ENCODE assay signal across 8 cellular contexts in genomic region chr9:34125681-34126206, GRCh38. TPM values are rescaled to one million over a fixed set of nuclear protein-coding genes. Genes with fewer than 3 reads are reported as not detected.
DNase-seq lines count a peak whose midpoint lies in the region; ATAC-seq and TF ChIP-seq lines count a peak whose summit lies in the region.

No MANE protein-coding gene starts in this region.

- peak overlapping the region; percentile 90 to 92 for H3K27ac ChIP-seq in liver (ENCODE audit: low read depth in 1 of 2, low read length in 2 of 2)
- H3K27ac ChIP-seq in tibial artery = peak overlapping the region; percentile 82 to 86

- WGBS in liver = 4% methylated on average over 18 of the region's 18 CpGs

- H3K36me3 ChIP-seq in liver (ENCODE audit: control insufficient read depth in 4 of 4, insufficient read depth in 3 of 4, low read depth in 1 of 4, low read length in 3 of 4) (peaks cover 0 to 13% (median under 1%) of the 10 kb centered on the region in 4 donors), tibial artery (peaks cover 0 to 22% (median 0%) of the 10 kb centered on the region in 3 donors)

- H3K27me3 ChIP-seq in liver (ENCODE audit: control insufficient read depth in 4 of 4, insufficient read depth in 4 of 4, low read length in 3 of 4) (no peaks in the 10 kb centered on the region), tibial artery (no peaks in the 10 kb centered on the region)

- DNase-seq in NCI-H2227 (lab: John Stamatoyannopoulos, UW; ENCODE audit: unreplicated experiment) (peak; percentile 25), NCI-H2227 treated with DMSO at 0.1 percent for 48 hours (lab: John Stamatoyannopoulos, UW) (no peak), NB4 (ENCODE audit: low read depth) (peak; percentile 60), cardiac fibroblast (ENCODE audit: low read depth in 2 of 2) (peak; percentile 6 to 43), tibial artery (no peak)

- peaks cover 4 to 38% (median 22%) of the 10 kb centered on the region in 4 donors for H3K4me1 ChIP-seq in liver (ENCODE audit: control insufficient read depth in 4 of 4, insufficient read depth in 4 of 4, low read length in 3 of 4)
- H3K4me1 ChIP-seq in tibial artery = peaks cover 0 to 40% (median 18%) of the 10 kb centered on the region in 4 donors

- peak overlapping the region; percentile 94 for H3K4me3 ChIP-seq in NB4 (ENCODE audit: low read depth, low read length)
- peak overlapping the region; percentile 93 to 99 for H3K4me3 ChIP-seq in cardiac fibroblast (replicated peaks in 1 of 2; ENCODE audit: low read depth in 2 of 2, low read length in 2 of 2)
- H3K4me3 ChIP-seq in liver (ENCODE audit: low read depth in 1 of 3, low read length in 3 of 3) = peak overlapping the region; percentile 83 to 94 (median 87)
- peak overlapping the region; percentile 89 to 96 for H3K4me3 ChIP-seq in tibial artery

- TF ChIP-seq CTCF in NB4 (IDR thresholded peaks at IDR 0.05; ENCODE audit: low read depth, low read length) = no peak
- TF ChIP-seq CTCF in cardiac fibroblast (IDR thresholded peaks at IDR 0.05; ENCODE audit: low read depth, low read length) = peak; percentile 11
- no peak for TF ChIP-seq CTCF in liver (IDR thresholded peaks at IDR 0.05; ENCODE audit: low read depth, low read length, missing input control)
- TF ChIP-seq CTCF in tibial artery (IDR thresholded peaks at IDR 0.05) = no peak

- no peak for TF ChIP-seq RAD21 in liver (IDR thresholded peaks at IDR 0.05)

- H3K9me3 ChIP-seq in liver (ENCODE audit: control insufficient read depth in 4 of 4, low read length in 3 of 4) = no peaks in the 10 kb centered on the region
- H3K9me3 ChIP-seq in tibial artery = no peaks in the 10 kb centered on the region

- ATAC-seq in HG02610 (IDR thresholded peaks at IDR 0.05; ENCODE audit: unreplicated experiment) (no peak), HG03159 (IDR thresholded peaks at IDR 0.05; ENCODE audit: unreplicated experiment) (no peak)

- no peak for TF ChIP-seq POLR2A in NB4 (IDR thresholded peaks at IDR 0.05; ENCODE audit: extremely low read depth, insufficient read length)

- intact Hi-C loops in tibial artery (cut with DNase I; ENCODE audit: low total_unique reads) = loop anchor here (5.0 kb wide), 1 partner anchor 52 kb away; the partner anchor contains the start of gene UBAP1

- H3K9ac ChIP-seq in liver (ENCODE audit: low read depth in 1 of 2, low read length in 2 of 2) = peak overlapping the region; percentile 91 to 94

TF ChIP-seq in liver, 16 proteins besides CTCF, POLR2A, EP300 and RAD21:
- TF ChIP-seq JUND (IDR thresholded peaks at IDR 0.05) (no peak), EGR1 (IDR thresholded peaks at IDR 0.05; ENCODE audit: low read depth in 2 of 2) (no peak), FOXA1 (IDR thresholded peaks at IDR 0.05) (no peak), HNF4G (IDR thresholded peaks at IDR 0.05) (no peak), TAF1 (conservative IDR thresholded peaks at IDR 0.05) (no peak), GABPA (IDR thresholded peaks at IDR 0.05 in 1 of 2, conservative IDR thresholded peaks at IDR 0.05 in 1 of 2) (no peak), MAX (IDR thresholded peaks at IDR 0.05) (no peak), ATF3 (IDR thresholded peaks at IDR 0.05) (no peak), ZBTB33 (IDR thresholded peaks at IDR 0.05) (no peak), HNF4A (conservative IDR thresholded peaks at IDR 0.05) (no peak), RXRA (IDR thresholded peaks at IDR 0.05) (no peak), NR2F2 (IDR thresholded peaks at IDR 0.05) (no peak), REST (IDR thresholded peaks at IDR 0.05) (no peak), YY1 (IDR thresholded peaks at IDR 0.05) (no peak), SP1 (IDR thresholded peaks at IDR 0.05) (no peak)

RNA-seq across cellular contexts. Expression of gene DCAF12, which starts 0.8 kb away (rescaled TPM):
- 100 to 1,000 TPM in 1 of 2 donors, 10 to 100 TPM in 1; 19.1 to 120 TPM for total RNA-seq in liver
- 10 to 100 TPM in 1 of 2 donors, 1 to 10 TPM in 1; 8.4 to 12.9 TPM for polyA plus RNA-seq in liver

RNA-seq across cellular contexts. Expression of gene UBAP1, which starts 53.1 kb away (rescaled TPM):
- total RNA-seq in liver = 10 to 100 TPM; 23.4 to 31.6 TPM
- polyA plus RNA-seq in liver = 10 to 100 TPM; 21.2 to 24.0 TPM

Comparison
In these comparisons a context has a peak if more than half of its experiments do, and no peak if none do; other contexts are left out.
1. DNase-seq: peak in NCI-H2227 (single experiment), NB4 (single experiment) and cardiac fibroblast (2 of 2); none in NCI-H2227 treated with DMSO at 0.1 percent for 48 hours (single experiment) and tibial artery (0 of 2).
2. Peak in every context shown above with its lines, with median percentiles within 50 percentile points of each other: H3K4me3 ChIP-seq.